In the genomic region with DNA sequence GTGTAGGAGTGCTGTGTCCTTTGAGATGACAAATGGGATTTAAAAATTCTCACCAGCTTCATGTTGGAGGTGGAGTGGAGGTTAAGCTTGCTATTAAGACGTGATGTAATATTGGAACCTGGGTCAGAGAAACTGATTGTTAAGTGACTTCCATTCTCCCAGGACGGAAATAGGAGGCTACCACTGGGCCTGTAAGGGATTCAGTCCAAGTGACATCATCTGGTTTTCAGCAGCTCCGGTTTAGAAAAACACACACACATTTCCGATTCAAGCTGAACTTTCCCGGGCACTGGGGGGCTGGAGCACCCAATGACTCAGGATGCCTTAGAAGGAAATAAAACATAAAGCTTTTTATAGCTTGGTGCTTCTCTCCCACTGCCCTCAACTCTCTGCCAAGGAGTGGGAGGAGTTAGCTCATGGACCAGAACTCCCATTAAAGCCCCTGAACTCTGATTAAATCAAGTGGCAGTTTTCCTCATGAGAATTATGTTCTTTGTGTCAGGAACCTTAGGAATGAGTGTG, we compare ENCODE assay signal across 8 cellular contexts. TPM values are rescaled to one million over a fixed set of nuclear protein-coding genes. Genes with fewer than 3 reads are reported as not detected.
DNase-seq lines count a peak whose midpoint lies in the region; ATAC-seq and TF ChIP-seq lines count a peak whose summit lies in the region.

No MANE protein-coding gene starts in this region.

- peak overlapping the region; percentile 29 for H3K27ac ChIP-seq in endodermal cell (ENCODE audit: low read depth, low read length)
- H3K27ac ChIP-seq in Karpas-422 (ENCODE audit: low read length) = no peak overlapping the region

- H3K27me3 ChIP-seq in endodermal cell (ENCODE audit: control insufficient read depth, insufficient read depth, low read length, poor library complexity, severe bottlenecking) (no peaks in the 10 kb centered on the region), mucosa of stomach (ENCODE audit: control insufficient read depth, insufficient read depth, low read length) (no peaks in the 10 kb centered on the region), Karpas-422 (ENCODE audit: low read length) (no peaks in the 10 kb centered on the region)

- H3K36me3 ChIP-seq in endodermal cell (ENCODE audit: control insufficient read depth, insufficient read depth, low read length) (peaks cover 22% of the 10 kb centered on the region), mucosa of stomach (ENCODE audit: control insufficient read depth, insufficient read depth, low read length) (no peaks in the 10 kb centered on the region), Karpas-422 (ENCODE audit: insufficient read depth, low read length) (peaks cover 16% of the 10 kb centered on the region)

- no peak for TF ChIP-seq CTCF in AG04449 (IDR thresholded peaks at IDR 0.05; ENCODE audit: insufficient read depth, low read length, missing control alignments)
- TF ChIP-seq CTCF in endodermal cell (conservative IDR thresholded peaks at IDR 0.05) = no peak

- no peak overlapping the region for H3K4me3 Mint-ChIP-seq in endodermal cell

- ATAC-seq in GM21423 (IDR thresholded peaks at IDR 0.05; ENCODE audit: unreplicated experiment) (no peak), HG03439 (IDR thresholded peaks at IDR 0.05; ENCODE audit: unreplicated experiment) (no peak)

- peaks cover 15% of the 10 kb centered on the region for H3K36me3 Mint-ChIP-seq in endodermal cell (ENCODE audit: low read depth)

- CTCF ChIA-PET in AG04449 (lab: Yijun Ruan, JAX) = interaction anchor here (0.9 to 4.3 kb wide), 6 partner anchors 9 to 349 kb away, joined by 3 to 53 read pairs (median 12); a partner anchor contains a TSS

- H3K9me2 ChIP-seq in Karpas-422 (replicated peaks; ENCODE audit: insufficient read depth, low read length) = no peaks in the 10 kb centered on the region

- H3K4me2 ChIP-seq in Karpas-422 (ENCODE audit: low read depth, low read length, poor library complexity, severe bottlenecking) = no peak overlapping the region

- DNase-seq in AG04449 (ENCODE audit: low read depth, low spot score) (peak; percentile 92), Kasumi-1 (lab: John Stamatoyannopoulos, UW) (peak; percentile 39 to 57), endodermal cell (no peak), NCI-H2196 (lab: John Stamatoyannopoulos, UW; ENCODE audit: unreplicated experiment) (no peak), Karpas-422 (no peak)

- no peak overlapping the region for H3K4me3 ChIP-seq in AG04449 (ENCODE audit: low read depth, low read length)
- no peak overlapping the region for H3K4me3 ChIP-seq in endodermal cell (ENCODE audit: low read length)
- H3K4me3 ChIP-seq in mucosa of stomach (ENCODE audit: low read length) = no peak overlapping the region
- no peak overlapping the region for H3K4me3 ChIP-seq in Karpas-422 (ENCODE audit: low read length)

- no peaks in the 10 kb centered on the region for H3K27me3 Mint-ChIP-seq in endodermal cell (ENCODE audit: insufficient read depth)

- H3K4me1 ChIP-seq in endodermal cell (ENCODE audit: control insufficient read depth, insufficient read depth, low read length) = no peaks in the 10 kb centered on the region
- no peaks in the 10 kb centered on the region for H3K4me1 ChIP-seq in mucosa of stomach (ENCODE audit: control insufficient read depth, insufficient read depth, low read length)
- no peaks in the 10 kb centered on the region for H3K4me1 ChIP-seq in Karpas-422 (ENCODE audit: low read length)

- H2AFZ ChIP-seq in Karpas-422 (ENCODE audit: low read length) = no peak overlapping the region

- no peaks in the 10 kb centered on the region for H4K20me1 ChIP-seq in Karpas-422 (ENCODE audit: insufficient read depth, low read depth, low read length)

- H3K27ac Mint-ChIP-seq in endodermal cell = no peak overlapping the region

- H3K9me3 Mint-ChIP-seq in endodermal cell = no peaks in the 10 kb centered on the region

- H3K4me1 Mint-ChIP-seq in endodermal cell = peaks cover 3% of the 10 kb centered on the region

- POLR2A ChIA-PET in AG04449 (lab: Yijun Ruan, JAX) = interaction anchor here (0.6 to 2.0 kb wide), 7 partner anchors 9 to 350 kb away, joined by 3 to 19 read pairs (median 7); a partner anchor contains a TSS

- 79 to 91% methylated on average over 4 to 5 of the region's 5 CpGs for WGBS in endodermal cell (ENCODE audit: insufficient coverage in 1 of 2, insufficient read length in 1 of 2), 2 experiments

- H3K79me2 ChIP-seq in Karpas-422 (ENCODE audit: low read length) = no peaks in the 10 kb centered on the region

- H3K9ac ChIP-seq in endodermal cell (ENCODE audit: extremely low read depth, low read length, poor library complexity, severe bottlenecking) (no peak overlapping the region), mucosa of stomach (ENCODE audit: low read length) (peak overlapping the region; percentile 5), Karpas-422 (ENCODE audit: low read length) (no peak overlapping the region)

- H3K9me3 ChIP-seq in endodermal cell (ENCODE audit: control insufficient read depth, low read length) (no peaks in the 10 kb centered on the region), mucosa of stomach (ENCODE audit: control insufficient read depth, low read length) (no peaks in the 10 kb centered on the region), Karpas-422 (ENCODE audit: low read length) (no peaks in the 10 kb centered on the region)

RNA-seq across cellular contexts. Expression of a gene that starts 12.4 kb away (rescaled TPM):
- total RNA-seq in endodermal cell = 100 to 1,000 TPM; 423 to 503 TPM
- polyA plus RNA-seq in endodermal cell (2013, experiment 1 of 2) = 367 TPM
- 378 TPM for polyA plus RNA-seq in endodermal cell (2013, experiment 2 of 2)
- 560 and 724 TPM in 2 replicates for total RNA-seq in Karpas-422 (2014; rRNA removed; shearing (Covaris generic); ENCODE audit: low replicate concordance)

Comparison
In these comparisons a context has a peak if more than half of its experiments do, and no peak if none do; other contexts are left out.
1. DNase-seq: peak in AG04449 (single experiment) and Kasumi-1 (2 of 2); none in endodermal cell (single experiment), NCI-H2196 (single experiment) and Karpas-422 (single experiment).